Comparison of ENCODE assay signal across 19 cellular contexts in genomic region chr20:1775117-1775516, GRCh38.
A peak's percentile ranks its signal among the peaks of the same experiment; 100 is the strongest.
DNase-seq lines count a peak whose midpoint lies in the region; ATAC-seq and TF ChIP-seq lines count a peak whose summit lies in the region.
"Had no signal": no experiment of that assay in that cellular context is flagged by ENCODE, and none has a peak within 500 bp of the region (broad histone marks: within the 10 kb centered on the region; RNA-seq: fewer than 3 reads in every experiment).

No MANE protein-coding gene starts in this region.

- H3K4me2 ChIP-seq in HCT116 (ENCODE audit: low read length) (peak overlapping the region; percentile 86), hepatocyte (no peak overlapping the region)

- TF ChIP-seq RAD21 in HCT116 (IDR thresholded peaks at IDR 0.05; ENCODE audit: low read depth) = no peak

- no peaks in the 10 kb centered on the region for H4K20me1 ChIP-seq in HCT116 (ENCODE audit: insufficient read depth)
- H4K20me1 ChIP-seq in hepatocyte (ENCODE audit: insufficient read depth, poor library complexity, severe bottlenecking) = no peaks in the 10 kb centered on the region

- H3K4me3 ChIP-seq in HCT116 (replicated peaks in 1 of 2; ENCODE audit: low read depth in 1 of 2, low read length in 2 of 2) (no peak overlapping the region), hepatocyte (no peak overlapping the region)
- H3K4me3 ChIP-seq: left lung, Peyer's patch had no signal

- CTCF ChIA-PET in HCT116 (lab: Charles Lee) = interaction anchor here (2.5 kb wide), 1 partner anchor 10 kb away, joined by 49 read pairs; no protein-coding TSS in a partner anchor

- intact Hi-C loops in HCT116 (cut with micrococcal nuclease) = loop anchor here (5.0 kb wide), 1 partner anchor 303 kb away; no protein-coding TSS in a partner anchor

- ATAC-seq in HCT116 = no peak
- ATAC-seq: esophagus mucosa; left lung; naive thymus-derived CD8-positive, alpha-beta T cell had no signal

- DNase-seq in AG08396 (ENCODE audit: low spot score) (peak; percentile 22), HCT116 (ENCODE audit: low read depth, low spot score) (no peak), medulla oblongata (ENCODE audit: extremely low spot score) (peak; percentile 13), hepatocyte (ENCODE audit: low spot score) (no peak), NCI-H1436 treated with DMSO at 0.1 percent for 48 hours (lab: John Stamatoyannopoulos, UW) (no peak), NOMO-1 treated with dmso at 0.1 percent for 144 hours (lab: John Stamatoyannopoulos, UW; ENCODE audit: unreplicated experiment) (no peak)
- DNase-seq in activated naive CD4-positive, alpha-beta T cell (lab: John Stamatoyannopoulos, UW) = no peak
- DNase-seq: DMS53; H7; hypothalamus; left lung; MV-4-11; naive thymus-derived CD8-positive, alpha-beta T cell; NCI-H774; Peyer's patch; retina had no signal

- no peaks in the 10 kb centered on the region for H3K36me3 ChIP-seq in HCT116 (ENCODE audit: control insufficient read depth in 1 of 2, insufficient read depth in 2 of 2, low read length in 2 of 2)
- no peaks in the 10 kb centered on the region for H3K36me3 ChIP-seq in hepatocyte (replicated peaks; ENCODE audit: insufficient read depth, low read depth)
- H3K36me3 ChIP-seq: left lung, Peyer's patch had no signal

- peaks cover 18% of the 10 kb centered on the region for H3K27me3 Mint-ChIP-seq in brain

- H2AFZ ChIP-seq in HCT116 (ENCODE audit: low read depth, low read length, poor library complexity, severe bottlenecking) = no peak overlapping the region
- no peak overlapping the region for H2AFZ ChIP-seq in hepatocyte

- BruUV-seq in HCT116 (replicated peaks; lab: Mats Ljungman, UMichigan) = no TSS peak

- peaks cover 18% of the 10 kb centered on the region for H3K4me1 Mint-ChIP-seq in brain

- peak overlapping the region; percentile 88 to 100 (median 95) for H3K4me3 Mint-ChIP-seq in brain

- H3K27ac Mint-ChIP-seq in brain = no peak overlapping the region

- no peak for TF ChIP-seq CTCF in HCT116 (IDR thresholded peaks at IDR 0.05 in 2 of 3, conservative IDR thresholded peaks at IDR 0.05 in 1 of 3; ENCODE audit: borderline replicate concordance in 1 of 3, insufficient read depth in 1 of 3, low read depth in 2 of 3, low read length in 2 of 3)
- TF ChIP-seq CTCF in brain (conservative IDR thresholded peaks at IDR 0.05) = no peak
- no peak for TF ChIP-seq CTCF in hepatocyte (IDR thresholded peaks at IDR 0.05; ENCODE audit: poor library complexity)

- H3K9ac ChIP-seq in HCT116 (ENCODE audit: low read length) = no peak overlapping the region

- RAD21 ChIA-PET in HCT116 (lab: Charles Lee; ENCODE audit: low non-redundant PET in 1 of 2, low total read pairs in 2 of 2, uncharacterized antibody in 2 of 2, unreplicated experiment in 2 of 2) = no interaction called here

- H3K27ac ChIP-seq in HCT116 (ENCODE audit: low read depth, low read length) (no peak overlapping the region), hepatocyte (no peak overlapping the region)
- H3K27ac ChIP-seq: left lung, Peyer's patch, VCaP had no signal

- H3K4me1 ChIP-seq in HCT116 (ENCODE audit: control insufficient read depth in 1 of 2, insufficient read depth in 2 of 2, low read length in 2 of 2) = peaks cover 10 to 24% of the 10 kb centered on the region in 2 experiments; a peak in 3 of 4 replicates
- peaks cover 8% of the 10 kb centered on the region for H3K4me1 ChIP-seq in hepatocyte (ENCODE audit: insufficient read depth)

- peaks cover 5% of the 10 kb centered on the region for H3K36me3 Mint-ChIP-seq in brain
- H3K36me3 Mint-ChIP-seq: naive thymus-derived CD8-positive, alpha-beta T cell had no signal

- POLR2A ChIA-PET in HCT116 (lab: Charles Lee) = no interaction called here

- H3K79me2 ChIP-seq in HCT116 (ENCODE audit: insufficient read depth, low read length) = no peaks in the 10 kb centered on the region
- peaks cover 9% of the 10 kb centered on the region for H3K79me2 ChIP-seq in hepatocyte

- 97% methylated on average over 2 of the region's 2 CpGs for WGBS in hepatocyte (ENCODE audit: low lambda C conversion rate, missing lambda C conversion rate)

- H3K9me2 ChIP-seq in HCT116 (ENCODE audit: insufficient read depth) (no peaks in the 10 kb centered on the region), hepatocyte (replicated peaks; ENCODE audit: insufficient read depth) (no peaks in the 10 kb centered on the region)

- no peak for TF ChIP-seq POLR2A in HCT116 (IDR thresholded peaks at IDR 0.05; ENCODE audit: borderline replicate concordance, extremely low read depth, insufficient read depth, insufficient read length)

- H3K9me3 ChIP-seq in HCT116 (ENCODE audit: control insufficient read depth in 1 of 2, insufficient read depth in 1 of 2, low read depth in 1 of 2, low read length in 2 of 2) (no peaks in the 10 kb centered on the region), hepatocyte (ENCODE audit: low read depth) (no peaks in the 10 kb centered on the region)
- H3K9me3 ChIP-seq: left lung, Peyer's patch had no signal

- peaks cover 0 to 1% (median 0%) of the 10 kb centered on the region in 5 experiments for H3K9me3 Mint-ChIP-seq in brain
- H3K9me3 Mint-ChIP-seq: naive thymus-derived CD8-positive, alpha-beta T cell had no signal

- H3K27me3 ChIP-seq in HCT116 (ENCODE audit: insufficient read depth, low read length) = no peaks in the 10 kb centered on the region
- no peaks in the 10 kb centered on the region for H3K27me3 ChIP-seq in hepatocyte
- H3K27me3 ChIP-seq: left lung, Peyer's patch had no signal

TF ChIP-seq in HCT116, 20 proteins besides CTCF, POLR2A, EP300 and RAD21:
- TF ChIP-seq YY1 (IDR thresholded peaks at IDR 0.05; ENCODE audit: extremely low read depth, insufficient replicate concordance, low read depth, low read length) = no peak
TF ChIP-seq in HCT116: peak in this region for 0.

Comparison
In these comparisons a context has a peak if more than half of its experiments do, and no peak if none do; other contexts are left out.
1. DNase-seq: peak in AG08396 (single experiment) and medulla oblongata (single experiment); none in HCT116 (single experiment), activated naive CD4-positive, alpha-beta T cell (0 of 4), hepatocyte (single experiment), NCI-H1436 treated with DMSO at 0.1 percent for 48 hours (single experiment) and NOMO-1 treated with dmso at 0.1 percent for 144 hours (single experiment).